11 cellular contexts compared by ENCODE assay signal in genomic region chr9:130689572-130689936, GRCh38. TPM values are rescaled to one million over a fixed set of nuclear protein-coding genes. Genes with fewer than 3 reads are reported as not detected.
A peak's percentile ranks its signal among the peaks of the same experiment; 100 is the strongest.
DNase-seq lines count a peak whose midpoint lies in the region; ATAC-seq, FAIRE-seq and TF ChIP-seq lines count a peak whose summit lies in the region.
"Had no signal": no experiment of that assay in that cellular context is flagged by ENCODE, and none has a peak within 500 bp of the region (broad histone marks: within the 10 kb centered on the region; RNA-seq: fewer than 3 reads in every experiment).

No MANE protein-coding gene starts in this region.

- TF ChIP-seq EP300 in HepG2 (IDR thresholded peaks at IDR 0.05; ENCODE audit: low read depth in 2 of 2, low read length in 2 of 2) (no peak), HepG2 (CRISPR knock-in tag; IDR thresholded peaks at IDR 0.05; ENCODE audit: borderline replicate concordance) (no peak)

- POLR2A ChIA-PET in HepG2 (lab: Yijun Ruan, JAX): interaction anchor here (1.0 to 2.4 kb wide), 6 partner anchors 8 to 190 kb away, joined by 3 to 17 read pairs (median 4); no protein-coding TSS in a partner anchor
- POLR2A ChIA-PET in activated CD4-positive, alpha-beta T cell treated with anti-CD3 and anti-CD28 coated beads for 36 hours (lab: Charles Lee): no interaction called here

- H3K27me3 Mint-ChIP-seq in brain: peaks cover 41% of the 10 kb centered on the region
- H3K27me3 Mint-ChIP-seq in activated CD4-positive, alpha-beta T cell treated with anti-CD3 and anti-CD28 coated beads for 36 hours: peaks cover 2% of the 10 kb centered on the region

- TF ChIP-seq POLR2A in HepG2 (IDR thresholded peaks at IDR 0.05; ENCODE audit: insufficient read depth in 1 of 2, low read depth in 2 of 2, low read length in 2 of 2): no peak
- TF ChIP-seq POLR2A in right lobe of liver (IDR thresholded peaks at IDR 0.05): no peak
- no peak for TF ChIP-seq POLR2A in vagina (IDR thresholded peaks at IDR 0.05)

- H3K4me3 ChIP-seq in HepG2 (replicated peaks in 1 of 3; ENCODE audit: insufficient read depth in 1 of 3, low read depth in 2 of 3, low read length in 3 of 3) (peak overlapping the region; percentile 49 to 76 (median 60)), right lobe of liver (no peak overlapping the region), mucosa of rectum (ENCODE audit: low read length in 2 of 2) (peak overlapping the region; percentile 71 to 83), vagina (peak overlapping the region; percentile 39 to 48)

- H3K4me1 ChIP-seq in HepG2 (ENCODE audit: insufficient read depth, low read length) (peaks cover 23% of the 10 kb centered on the region), right lobe of liver (peaks cover 0 to 13% (median 2%) of the 10 kb centered on the region in 4 donors), mucosa of rectum (ENCODE audit: control insufficient read depth in 2 of 2, insufficient read depth in 2 of 2, low read length in 2 of 2) (peaks cover 19 to 22% of the 10 kb centered on the region in 2 donors), vagina (peaks cover 17% of the 10 kb centered on the region)

- H3K36me3 Mint-ChIP-seq in brain: no peaks in the 10 kb centered on the region
- H3K36me3 Mint-ChIP-seq in activated CD4-positive, alpha-beta T cell treated with anti-CD3 and anti-CD28 coated beads for 36 hours (ENCODE audit: low read depth): peaks cover 7% of the 10 kb centered on the region

- H3K9me3 ChIP-seq in HepG2 (ENCODE audit: low read length): peaks cover 8% of the 10 kb centered on the region
- no peaks in the 10 kb centered on the region for H3K9me3 ChIP-seq in right lobe of liver
- no peaks in the 10 kb centered on the region for H3K9me3 ChIP-seq in mucosa of rectum (ENCODE audit: control insufficient read depth in 2 of 2, low read length in 2 of 2)
- no peaks in the 10 kb centered on the region for H3K9me3 ChIP-seq in vagina

- peaks cover 0 to 7% (median 2%) of the 10 kb centered on the region in 5 experiments for H3K9me3 Mint-ChIP-seq in brain
- H3K9me3 Mint-ChIP-seq in activated CD4-positive, alpha-beta T cell treated with anti-CD3 and anti-CD28 coated beads for 36 hours (ENCODE audit: low read depth): peaks cover 3% of the 10 kb centered on the region

- H4K20me1 ChIP-seq in HepG2 (ENCODE audit: insufficient read depth, low read length): no peaks in the 10 kb centered on the region

- peak overlapping the region; percentile 87 for H3K4me2 ChIP-seq in HepG2 (ENCODE audit: low read depth, low read length)

- peak overlapping the region; percentile 96 for H2AFZ ChIP-seq in HepG2 (ENCODE audit: low read length)

- peak overlapping the region in 4 of 5 experiments; percentile 1 to 59 (median 42) for H3K27ac Mint-ChIP-seq in brain
- no peak overlapping the region for H3K27ac Mint-ChIP-seq in activated CD4-positive, alpha-beta T cell treated with anti-CD3 and anti-CD28 coated beads for 36 hours

- BruUV-seq in HepG2 (replicated peaks; lab: Mats Ljungman, UMichigan): no TSS peak

- H3K36me3 ChIP-seq in HepG2 (replicated peaks in 1 of 2; ENCODE audit: control insufficient read depth in 1 of 2, insufficient read depth in 2 of 2, low read length in 2 of 2) (no peaks in the 10 kb centered on the region), right lobe of liver (no peaks in the 10 kb centered on the region), mucosa of rectum (ENCODE audit: control insufficient read depth in 2 of 2, insufficient read depth in 2 of 2, low read length in 2 of 2) (no peaks in the 10 kb centered on the region), vagina (no peaks in the 10 kb centered on the region)

- ATAC-seq in HepG2: peak; percentile 9; the same call in 2 of the 3 replicates
- ATAC-seq in right lobe of liver: no peak
- ATAC-seq in activated CD4-positive, alpha-beta T cell treated with anti-CD3 and anti-CD28 coated beads for 36 hours: no peak

- H3K9ac ChIP-seq in HepG2 (ENCODE audit: insufficient read depth, low read depth, low read length) (peak overlapping the region; percentile 66), mucosa of rectum (ENCODE audit: low read depth in 1 of 2, low read length in 2 of 2) (peak overlapping the region; percentile 5 to 46)

- in situ Hi-C loops in HepG2 (cut with HindIII; ENCODE audit: extremely low pct_ligation_motif_present, low pct_unique_long_range_greater_than_20kb): no loop called here

- H3K27ac ChIP-seq in HepG2 (ENCODE audit: extremely low read length, insufficient read depth, low read length): peak overlapping the region; percentile 53
- no peak overlapping the region for H3K27ac ChIP-seq in right lobe of liver
- H3K27ac ChIP-seq in mucosa of rectum (ENCODE audit: low read depth in 2 of 2, low read length in 2 of 2): peak overlapping the region; percentile 66 to 83
- peak overlapping the region; percentile 71 for H3K27ac ChIP-seq in vagina

- peaks cover 0 to 3% of the 10 kb centered on the region in 2 experiments; a peak in 1 of 5 replicates for H3K27me3 ChIP-seq in HepG2 (ENCODE audit: control insufficient read depth in 1 of 2, insufficient read depth in 2 of 2, low read length in 2 of 2)
- H3K27me3 ChIP-seq in right lobe of liver: no peaks in the 10 kb centered on the region
- H3K27me3 ChIP-seq in mucosa of rectum (ENCODE audit: control insufficient read depth in 2 of 2, insufficient read depth in 2 of 2, low read length in 2 of 2): no peaks in the 10 kb centered on the region
- no peaks in the 10 kb centered on the region for H3K27me3 ChIP-seq in vagina

- intact Hi-C loops in HepG2 (cut with micrococcal nuclease; ENCODE audit: unreplicated experiment): loop anchor here (10.0 kb wide), 1 partner anchor 95 kb away; no protein-coding TSS in a partner anchor
- intact Hi-C loops in right lobe of liver (cut with DNase I): no loop called here
- intact Hi-C loops in vagina (cut with DNase I): no loop called here
- intact Hi-C loops in activated CD4-positive, alpha-beta T cell treated with anti-CD3 and anti-CD28 coated beads for 36 hours (cut with DNase I, micrococcal nuclease): no loop called here

- 0% methylated on average over 1 of the region's 1 CpG for WGBS in HepG2 (ENCODE audit: low lambda C conversion rate)
- WGBS in right lobe of liver (ENCODE audit: insufficient coverage, low coverage, low lambda C conversion rate, missing lambda C conversion rate): 30% methylated on average over 1 of the region's 1 CpG

- peaks cover 10% of the 10 kb centered on the region for H3K79me2 ChIP-seq in HepG2 (ENCODE audit: insufficient read depth, low read length)

- TF ChIP-seq CTCF in HepG2 (CRISPR knock-in tag; IDR thresholded peaks at IDR 0.05) (no peak), right lobe of liver (IDR thresholded peaks at IDR 0.05) (no peak), brain (conservative IDR thresholded peaks at IDR 0.05) (no peak), vagina (IDR thresholded peaks at IDR 0.05) (no peak)

- TF ChIP-seq RAD21 in HepG2 (CRISPR knock-in tag; IDR thresholded peaks at IDR 0.05): no peak

- peak overlapping the region in 4 of 5 experiments; percentile 15 to 77 (median 52) for H3K4me3 Mint-ChIP-seq in brain
- no peak overlapping the region for H3K4me3 Mint-ChIP-seq in activated CD4-positive, alpha-beta T cell treated with anti-CD3 and anti-CD28 coated beads for 36 hours

- no peak for FAIRE-seq in HepG2 (lab: Jason Lieb, UNC)

- H3K4me1 Mint-ChIP-seq in brain: peaks cover 34% of the 10 kb centered on the region
- peaks cover 26% of the 10 kb centered on the region for H3K4me1 Mint-ChIP-seq in activated CD4-positive, alpha-beta T cell treated with anti-CD3 and anti-CD28 coated beads for 36 hours

- CTCF ChIA-PET in HepG2 (lab: Yijun Ruan, JAX; ENCODE audit: low intra/inter-chr PET ratio, low total read pairs): no interaction called here
- CTCF ChIA-PET in activated CD4-positive, alpha-beta T cell treated with anti-CD3 and anti-CD28 coated beads for 36 hours (lab: Charles Lee): interaction anchor here (3.2 kb wide), 1 partner anchor 12 kb away, joined by 10 read pairs; no protein-coding TSS in a partner anchor

- DNase-seq in HepG2 (ENCODE audit: low spot score) (no peak), right lobe of liver (no peak), vagina (ENCODE audit: extremely low spot score in 2 of 2) (no peak), NCI-H1694 (lab: John Stamatoyannopoulos, UW) (no peak)
- no peak for DNase-seq in activated CD4-positive, alpha-beta T cell treated with anti-CD3 and anti-CD28 coated beads for 36 hours
- no peak for DNase-seq in activated CD4-positive, alpha-beta T cell treated with anti-CD3 and anti-CD28 coated beads, Interleukin-2, amount 50 U/mL, for 48 hours
- DNase-seq: activated effector memory CD4-positive, alpha-beta T cell treated with Interleukin-2 at 50 U/mL for 16 hours; effector CD8-positive, alpha-beta T cell; stimulated activated CD4-positive, alpha-beta T cell treated with anti-CD3 and anti-CD28 coated beads, Interleukin-15, amount 100 ng/mL, for 24 hours had no signal

RNA-seq across cellular contexts. Expression of gene EXOSC2, which starts 4.0 kb away (rescaled TPM):
- total RNA-seq in HepG2 (2016; rRNA removed; fragmentation: Illumina TruSeq; extraction: Trizol) (63.8 and 74.2 TPM in 2 replicates), right lobe of liver (10 to 100 TPM in 5 of 6 experiments, 1 to 10 TPM in 1; 9.3 to 15.9 (median 13.3) TPM), vagina (13.5 TPM)
- 12.8 and 14.5 TPM in 2 replicates for total RNA-seq in HepG2 (2016; cell fraction: cytosol; rRNA removed; fragmentation: Illumina TruSeq; extraction: Trizol; ENCODE audit: low read depth)
- total RNA-seq in HepG2 (2016; cell fraction: insoluble cytoplasmic fraction; rRNA removed; fragmentation: Illumina TruSeq; extraction: Trizol): 68.2 and 72.7 TPM in 2 replicates
- 20.9 and 24.0 TPM in 2 replicates for total RNA-seq in HepG2 (2016; cell fraction: membrane; rRNA removed; fragmentation: Illumina TruSeq; extraction: Trizol)
- 62.3 and 62.8 TPM in 2 replicates for total RNA-seq in HepG2 (2016; cell fraction: nucleus; rRNA removed; fragmentation: Illumina TruSeq; extraction: Trizol)
- polyA plus RNA-seq in HepG2 (2011; rRNA removed) (24.9 and 27.5 TPM in 2 replicates), brain (ENCODE audit: insufficient read depth, low read depth, low replicate concordance) (33.7 TPM)
- 17.0 and 21.5 TPM in 2 replicates for polyA plus RNA-seq in HepG2 (2011; cell fraction: cytosol; rRNA removed)
- polyA plus RNA-seq in HepG2 (2011; cell fraction: nucleus; rRNA removed): 39.4 and 40.1 TPM in 2 replicates
- 14.9 and 20.3 TPM in 2 replicates for polyA plus RNA-seq in HepG2 (2012)
- 5.0 TPM in 2 replicates for polyA plus RNA-seq in HepG2 (2016; cell fraction: cytosol; fragmentation: Illumina TruSeq; extraction: Trizol; ENCODE audit: low read depth)
- 55.4 and 66.7 TPM in 2 replicates for polyA plus RNA-seq in HepG2 (2016; cell fraction: insoluble cytoplasmic fraction; fragmentation: Illumina TruSeq; extraction: Trizol; ENCODE audit: low read depth)
- 9.3 and 9.6 TPM in 2 replicates for polyA plus RNA-seq in HepG2 (2016; cell fraction: membrane; fragmentation: Illumina TruSeq; extraction: Trizol; ENCODE audit: low read depth)
- polyA plus RNA-seq in HepG2 (2016; cell fraction: nucleus; fragmentation: Illumina TruSeq; extraction: Trizol; ENCODE audit: insufficient read depth, low read depth): 97.7 and 110 TPM in 2 replicates
- polyA minus RNA-seq in HepG2 (2011; rRNA and poly(A)+ RNA removed; ENCODE audit: low replicate concordance): 28.7 and 165 TPM in 2 replicates
- 21.2 and 31.5 TPM in 2 replicates for polyA minus RNA-seq in HepG2 (2011; cell fraction: cytosol; rRNA and poly(A)+ RNA removed)
- 51.8 and 52.0 TPM in 2 replicates for polyA minus RNA-seq in HepG2 (2011; cell fraction: nucleus; rRNA and poly(A)+ RNA removed)
- total RNA-seq in activated CD4-positive, alpha-beta T cell treated with anti-CD3 and anti-CD28 coated beads for 36 hours: 10 to 100 TPM; 67.9 to 86.0 TPM

RNA-seq across cellular contexts. Expression of gene PRDM12, which starts 25.2 kb away (rescaled TPM):
- total RNA-seq in HepG2 (2016; rRNA removed; fragmentation: Illumina TruSeq; extraction: Trizol) (0.04 TPM in 1 of 2 replicates, not detected in the other), right lobe of liver (under 1 TPM in 1 of 6 experiments, not detected in 5; 0.15 TPM), vagina (not detected)
- not detected in 2 replicates for total RNA-seq in HepG2 (2016; cell fraction: cytosol; rRNA removed; fragmentation: Illumina TruSeq; extraction: Trizol; ENCODE audit: low read depth)
- total RNA-seq in HepG2 (2016; cell fraction: insoluble cytoplasmic fraction; rRNA removed; fragmentation: Illumina TruSeq; extraction: Trizol): 0.09 TPM in 1 of 2 replicates, not detected in the other
- total RNA-seq in HepG2 (2016; cell fraction: membrane; rRNA removed; fragmentation: Illumina TruSeq; extraction: Trizol): 0.15 TPM in 1 of 2 replicates, not detected in the other
- total RNA-seq in HepG2 (2016; cell fraction: nucleus; rRNA removed; fragmentation: Illumina TruSeq; extraction: Trizol): not detected in 2 replicates
- polyA plus RNA-seq in HepG2 (2011; rRNA removed) (0.07 and 0.08 TPM in 2 replicates), brain (ENCODE audit: insufficient read depth, low read depth, low replicate concordance) (0.17 TPM)
- polyA plus RNA-seq in HepG2 (2011; cell fraction: cytosol; rRNA removed): 0.08 and 0.12 TPM in 2 replicates
- polyA plus RNA-seq in HepG2 (2011; cell fraction: nucleus; rRNA removed): 0.13 and 0.19 TPM in 2 replicates
- 0.17 and 0.27 TPM in 2 replicates for polyA plus RNA-seq in HepG2 (2012)
- polyA plus RNA-seq in HepG2 (2016; cell fraction: cytosol; fragmentation: Illumina TruSeq; extraction: Trizol; ENCODE audit: low read depth): 0.08 and 0.09 TPM in 2 replicates
- 0.12 and 0.42 TPM in 2 replicates for polyA plus RNA-seq in HepG2 (2016; cell fraction: insoluble cytoplasmic fraction; fragmentation: Illumina TruSeq; extraction: Trizol; ENCODE audit: low read depth)
- polyA plus RNA-seq in HepG2 (2016; cell fraction: membrane; fragmentation: Illumina TruSeq; extraction: Trizol; ENCODE audit: low read depth): 0.09 and 0.16 TPM in 2 replicates
- 0.24 and 0.30 TPM in 2 replicates for polyA plus RNA-seq in HepG2 (2016; cell fraction: nucleus; fragmentation: Illumina TruSeq; extraction: Trizol; ENCODE audit: insufficient read depth, low read depth)
- polyA minus RNA-seq in HepG2 (2011; rRNA and poly(A)+ RNA removed; ENCODE audit: low replicate concordance): 0.12 and 0.40 TPM in 2 replicates
- not detected in 2 replicates for polyA minus RNA-seq in HepG2 (2011; cell fraction: cytosol; rRNA and poly(A)+ RNA removed)
- polyA minus RNA-seq in HepG2 (2011; cell fraction: nucleus; rRNA and poly(A)+ RNA removed): not detected in 2 replicates
- total RNA-seq in activated CD4-positive, alpha-beta T cell treated with anti-CD3 and anti-CD28 coated beads for 36 hours: under 1 TPM in 1 of 2 experiments, not detected in 1; 0.09 TPM

Comparison
In these comparisons a context has a peak if more than half of its experiments do, and no peak if none do; other contexts are left out.
1. H3K27ac ChIP-seq: peak in HepG2 (single experiment), mucosa of rectum (2 of 2) and vagina (single experiment); none in right lobe of liver (0 of 3).
2. H3K4me3 ChIP-seq: peak in HepG2 (3 of 3), mucosa of rectum (2 of 2) and vagina (2 of 2); none in right lobe of liver (0 of 3).